Comparison of ENCODE assay signal across 2 cellular contexts in the genomic region with DNA sequence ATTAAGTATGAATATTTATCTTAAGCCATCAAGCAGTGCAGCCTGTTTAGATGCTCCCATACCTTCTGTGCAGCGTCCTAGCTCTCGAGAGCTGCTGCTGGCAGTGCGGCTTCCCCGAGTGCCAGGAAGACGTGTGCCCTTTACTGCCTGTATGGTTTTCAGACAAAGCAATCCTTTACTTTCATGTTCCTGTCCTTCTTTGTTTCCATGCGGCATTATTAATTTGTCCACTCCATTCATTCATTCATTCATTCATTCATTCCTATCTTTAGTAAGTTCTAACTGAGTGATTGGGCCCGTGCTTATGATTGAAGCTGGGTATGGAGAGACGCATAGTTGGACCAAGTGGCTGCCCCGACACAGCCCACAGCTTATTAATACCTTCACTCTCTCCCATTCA.
TF ChIP-seq lines count a peak whose summit lies in the region.

No MANE protein-coding gene starts in this region.

TF ChIP-seq in GM23338, 12 proteins besides CTCF, POLR2A, EP300 and RAD21:
- TF ChIP-seq POLR2AphosphoS5 (IDR thresholded peaks at IDR 0.05; ENCODE audit: low read depth) (no peak), STAT1 (IDR thresholded peaks at IDR 0.05; ENCODE audit: unreplicated experiment) (no peak), ZNF114 (CRISPR knock-in tag; IDR thresholded peaks at IDR 0.05) (no peak)

TF ChIP-seq in K562, 482 proteins besides CTCF, POLR2A, EP300 and RAD21:
- TF ChIP-seq ZNF24 (IDR thresholded peaks at IDR 0.05) = peak; percentile 86
- TF ChIP-seq CBX2 (IDR thresholded peaks at IDR 0.05; ENCODE audit: insufficient read depth, low read length, poor library complexity, severe bottlenecking) = no peak
